1 cellular context compared by ENCODE assay signal in the genomic region with DNA sequence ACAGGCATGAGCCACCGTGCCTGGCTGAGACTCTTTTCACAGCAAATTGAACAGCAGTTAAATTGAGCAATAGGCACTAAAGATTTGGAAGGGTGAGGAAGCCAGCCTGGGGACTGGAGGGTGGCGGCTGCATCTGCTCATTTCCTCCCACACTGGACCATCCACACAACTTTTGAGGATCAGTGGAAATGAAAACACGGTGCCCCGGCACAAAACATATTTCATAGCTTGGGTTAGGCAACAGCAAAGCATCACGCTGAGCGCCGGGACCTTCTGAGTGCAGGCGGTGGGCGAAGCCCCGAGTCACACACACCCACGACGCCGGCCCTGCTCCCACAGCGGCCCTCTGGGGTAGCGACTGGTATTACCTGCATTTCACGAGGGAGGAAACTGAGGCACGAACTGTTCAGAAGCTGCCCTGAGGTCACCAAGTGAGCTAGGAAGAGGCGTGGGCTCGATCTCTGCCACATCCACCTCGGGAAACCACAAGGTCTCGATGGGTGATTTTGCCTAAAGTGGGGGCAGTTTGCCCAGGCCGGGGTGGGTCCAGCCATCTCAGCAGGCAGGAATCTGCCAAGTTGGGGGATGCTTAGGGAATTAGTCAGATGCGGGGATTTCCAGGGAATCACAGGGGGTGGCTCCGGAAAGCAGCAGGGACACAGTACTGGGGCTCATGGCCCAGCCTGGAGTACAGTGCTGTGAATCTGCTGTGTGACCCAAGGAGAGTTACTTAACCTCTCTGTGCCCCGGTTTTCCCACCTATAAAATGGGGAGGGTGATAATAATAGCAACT.
TF ChIP-seq lines count a peak whose summit lies in the region.

No MANE protein-coding gene starts in this region.

TF ChIP-seq in GM12878, 131 proteins besides CTCF, POLR2A, EP300 and RAD21 (continued from another document):
- TF ChIP-seq, protein P1, sequence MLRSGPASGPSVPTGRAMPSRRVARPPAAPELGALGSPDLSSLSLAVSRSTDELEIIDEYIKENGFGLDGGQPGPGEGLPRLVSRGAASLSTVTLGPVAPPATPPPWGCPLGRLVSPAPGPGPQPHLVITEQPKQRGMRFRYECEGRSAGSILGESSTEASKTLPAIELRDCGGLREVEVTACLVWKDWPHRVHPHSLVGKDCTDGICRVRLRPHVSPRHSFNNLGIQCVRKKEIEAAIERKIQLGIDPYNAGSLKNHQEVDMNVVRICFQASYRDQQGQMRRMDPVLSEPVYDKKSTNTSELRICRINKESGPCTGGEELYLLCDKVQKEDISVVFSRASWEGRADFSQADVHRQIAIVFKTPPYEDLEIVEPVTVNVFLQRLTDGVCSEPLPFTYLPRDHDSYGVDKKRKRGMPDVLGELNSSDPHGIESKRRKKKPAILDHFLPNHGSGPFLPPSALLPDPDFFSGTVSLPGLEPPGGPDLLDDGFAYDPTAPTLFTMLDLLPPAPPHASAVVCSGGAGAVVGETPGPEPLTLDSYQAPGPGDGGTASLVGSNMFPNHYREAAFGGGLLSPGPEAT (IDR thresholded peaks at IDR 0.05; ENCODE audit: low read depth) = no peak
- TF ChIP-seq KAT2A (conservative IDR thresholded peaks at IDR 0.05; ENCODE audit: control insufficient read depth, low read depth, low read length) (no peak), NFXL1 (IDR thresholded peaks at IDR 0.05; ENCODE audit: borderline replicate concordance) (0 out of 2 replicates have a peak, but pooled peaks have one; percentile 32), TARDBP (IDR thresholded peaks at IDR 0.05; ENCODE audit: borderline replicate concordance) (no peak)
